12 cellular contexts compared by ENCODE assay signal in the genomic region with DNA sequence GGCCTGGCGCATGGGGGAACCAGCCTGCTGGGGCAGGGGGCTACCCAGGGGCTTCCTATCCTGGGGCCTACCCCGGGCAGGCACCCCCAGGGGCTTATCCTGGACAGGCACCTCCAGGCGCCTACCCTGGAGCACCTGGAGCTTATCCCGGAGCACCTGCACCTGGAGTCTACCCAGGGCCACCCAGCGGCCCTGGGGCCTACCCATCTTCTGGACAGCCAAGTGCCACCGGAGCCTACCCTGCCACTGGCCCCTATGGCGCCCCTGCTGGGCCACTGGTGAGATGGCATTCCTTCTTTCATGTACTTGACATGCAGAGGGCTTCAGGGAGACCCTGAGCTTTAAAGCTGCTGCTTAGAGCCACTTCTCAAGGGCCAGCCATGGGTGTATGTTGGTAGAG. TPM values are rescaled to one million over a fixed set of nuclear protein-coding genes. Genes with fewer than 3 reads are reported as not detected.
DNase-seq lines count a peak whose midpoint lies in the region; ATAC-seq and TF ChIP-seq lines count a peak whose summit lies in the region.
"Had no signal": no experiment of that assay in that cellular context is flagged by ENCODE, and none has a peak within 500 bp of the region (broad histone marks: within the 10 kb centered on the region; RNA-seq: fewer than 3 reads in every experiment).

No MANE protein-coding gene starts in this region.

- peak overlapping the region; percentile 78 for H3K27ac ChIP-seq in ACC112 (ENCODE audit: low read depth, low read length)

- no peak overlapping the region for H3K9ac ChIP-seq in Loucy (ENCODE audit: low read depth, low read length, poor library complexity, severe bottlenecking)

- H4K20me1 ChIP-seq in Loucy (ENCODE audit: insufficient read depth, low read length, poor library complexity, severe bottlenecking) = no peaks in the 10 kb centered on the region

- ATAC-seq in GM19455 (IDR thresholded peaks at IDR 0.05; ENCODE audit: unreplicated experiment) (no peak), HG02973 (IDR thresholded peaks at IDR 0.05; ENCODE audit: unreplicated experiment) (no peak)

- no peaks in the 10 kb centered on the region for H3K4me1 Mint-ChIP-seq in nephron progenitor cell

- H3K36me3 Mint-ChIP-seq in nephron progenitor cell (ENCODE audit: low read depth) = peaks cover 9% of the 10 kb centered on the region

- H3F3A ChIP-seq in Loucy (ENCODE audit: low read depth) = no peaks in the 10 kb centered on the region

- no peak overlapping the region for H3K4me2 ChIP-seq in Loucy (ENCODE audit: low read depth, low read length, poor library complexity, severe bottlenecking)

- H3K36me3 ChIP-seq in ACC112 (ENCODE audit: insufficient read depth, low read length) (peaks cover 53% of the 10 kb centered on the region), Loucy (ENCODE audit: insufficient read depth, low read length) (peaks cover 26% of the 10 kb centered on the region; the same call in 1 of the 2 replicates)

- no peak overlapping the region for H3K4me3 Mint-ChIP-seq in nephron progenitor cell
- H3K4me3 Mint-ChIP-seq: activated naive CD8-positive, alpha-beta T cell treated with anti-CD3 and anti-CD28 coated beads, Interleukin-2, amount 10 ng/mL, durations not matched to agents 7 days and 5 days; CD8-positive, alpha-beta memory T cell had no signal

- no peak overlapping the region for H2AFZ ChIP-seq in ACC112 (ENCODE audit: low read length, unreplicated experiment)
- H2AFZ ChIP-seq in Loucy (ENCODE audit: low read length) = no peak overlapping the region

- no peak overlapping the region for H3K27ac Mint-ChIP-seq in nephron progenitor cell
- H3K27ac Mint-ChIP-seq: activated naive CD8-positive, alpha-beta T cell treated with anti-CD3 and anti-CD28 coated beads, Interleukin-2, amount 10 ng/mL, durations not matched to agents 7 days and 5 days had no signal

- DNase-seq in dermis blood vessel endothelial cell (peak; percentile 19), nephron progenitor cell (no peak), NCI-H510A (lab: John Stamatoyannopoulos, UW) (no peak)
- no peak for DNase-seq in activated CD8-positive, alpha-beta memory T cell treated with anti-CD3 and anti-CD28 coated beads, Interleukin-2, amount 50 U/mL, for 4 hours
- DNase-seq: activated naive CD8-positive, alpha-beta T cell treated with anti-CD3 and anti-CD28 coated beads, Interleukin-2, amount 10 ng/mL, durations not matched to agents 7 days and 5 days; CD8-positive, alpha-beta memory T cell; NCI-H187; T-helper 9 cell had no signal

- H3K27me3 Mint-ChIP-seq in nephron progenitor cell (ENCODE audit: low read depth, poor library complexity) = no peaks in the 10 kb centered on the region
- H3K27me3 Mint-ChIP-seq: activated naive CD8-positive, alpha-beta T cell treated with anti-CD3 and anti-CD28 coated beads, Interleukin-2, amount 10 ng/mL, durations not matched to agents 7 days and 5 days; CD8-positive, alpha-beta memory T cell had no signal

- H3K9me3 Mint-ChIP-seq in nephron progenitor cell = no peaks in the 10 kb centered on the region
- H3K9me3 Mint-ChIP-seq: activated naive CD8-positive, alpha-beta T cell treated with anti-CD3 and anti-CD28 coated beads, Interleukin-2, amount 10 ng/mL, durations not matched to agents 7 days and 5 days; CD8-positive, alpha-beta memory T cell had no signal

- H3K27me3 ChIP-seq in ACC112 (ENCODE audit: insufficient read depth, low read length) = no peaks in the 10 kb centered on the region
- H3K27me3 ChIP-seq in Loucy (ENCODE audit: insufficient read depth, low read length, poor library complexity, severe bottlenecking) = no peaks in the 10 kb centered on the region

- H3K9me3 ChIP-seq in Loucy (ENCODE audit: insufficient read depth, low read depth, low read length) = no peaks in the 10 kb centered on the region

- H3K4me3 ChIP-seq in ACC112 (ENCODE audit: low read depth, low read length) = peak overlapping the region; percentile 17
- H3K4me3 ChIP-seq in Loucy (ENCODE audit: low read length, poor library complexity, severe bottlenecking) = no peak overlapping the region

- peaks cover 60% of the 10 kb centered on the region for H3K79me2 ChIP-seq in ACC112 (ENCODE audit: control insufficient read depth, insufficient read depth, low read length, unreplicated experiment)
- no peaks in the 10 kb centered on the region for H3K79me2 ChIP-seq in Loucy (ENCODE audit: insufficient read depth, low read length)

- H3K9me2 ChIP-seq in Loucy (replicated peaks; ENCODE audit: low read depth, low read length) = no peaks in the 10 kb centered on the region

- peak; percentile 53 for TF ChIP-seq CTCF in Loucy (conservative IDR thresholded peaks at IDR 0.05; ENCODE audit: low read length)
- peak; percentile 19 for TF ChIP-seq CTCF in nephron progenitor cell (IDR thresholded peaks at IDR 0.05)

- H3K4me1 ChIP-seq in ACC112 (ENCODE audit: control insufficient read depth, insufficient read depth, low read length, unreplicated experiment) = peaks cover 34% of the 10 kb centered on the region
- no peaks in the 10 kb centered on the region for H3K4me1 ChIP-seq in Loucy (ENCODE audit: insufficient read depth, low read length, poor library complexity, severe bottlenecking)

RNA-seq across cellular contexts. Expression of a gene that starts 9.0 kb away (rescaled TPM):
- total RNA-seq in dermis blood vessel endothelial cell = 62.5 and 202 TPM in 2 replicates

RNA-seq across cellular contexts. Expression of a gene that starts 53.3 kb away (rescaled TPM):
- total RNA-seq in dermis blood vessel endothelial cell = 11.6 and 78.0 TPM in 2 replicates
